Comparison of ENCODE assay signal across 16 cellular contexts in the genomic region with DNA sequence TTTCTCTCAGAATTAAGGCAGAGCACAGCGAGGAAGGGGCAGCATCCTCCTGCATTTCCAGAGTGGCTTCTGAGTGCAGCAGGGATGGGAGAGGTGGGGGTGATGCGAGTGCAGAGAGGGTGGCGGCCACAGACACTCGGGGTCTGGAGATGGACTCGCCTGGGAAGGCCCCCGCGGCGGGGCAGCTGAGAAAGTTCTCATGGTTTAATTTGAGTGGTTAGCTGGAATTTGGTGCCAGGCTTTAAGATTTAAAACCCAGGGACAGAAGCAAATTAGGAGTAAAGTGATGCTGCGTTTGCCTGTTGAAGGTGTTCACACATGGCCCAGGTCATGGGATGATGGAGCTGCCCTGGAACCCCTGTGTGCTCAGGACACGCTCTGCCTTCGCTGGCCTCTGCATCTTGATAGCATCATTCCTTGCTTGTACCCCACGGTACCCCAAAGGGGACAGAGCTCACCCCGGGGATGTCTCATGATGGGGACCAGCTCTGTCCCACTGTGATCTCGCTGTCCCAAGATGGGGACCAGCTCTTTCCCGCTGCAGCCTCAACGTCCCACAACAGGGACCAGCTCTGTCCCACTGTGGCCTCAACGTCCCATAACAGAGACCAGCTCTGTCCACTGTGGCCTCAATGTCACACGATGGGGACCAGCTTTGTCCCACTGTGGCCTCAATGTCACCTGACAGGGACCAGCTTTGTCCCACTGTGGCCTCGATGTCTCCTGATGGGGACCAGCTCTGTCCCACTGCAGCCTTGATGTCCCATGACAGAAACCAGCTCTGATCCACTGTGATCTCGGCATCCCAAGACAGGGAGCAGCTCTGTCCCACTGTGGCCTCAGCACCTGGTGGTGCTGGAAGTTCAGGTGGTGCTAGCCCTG. TPM values are rescaled to one million over a fixed set of nuclear protein-coding genes. Genes with fewer than 3 reads are reported as not detected.
DNase-seq lines count a peak whose midpoint lies in the region; ATAC-seq and TF ChIP-seq lines count a peak whose summit lies in the region.
"Had no signal": no experiment of that assay in that cellular context is flagged by ENCODE, and none has a peak within 500 bp of the region (broad histone marks: within the 10 kb centered on the region; RNA-seq: fewer than 3 reads in every experiment).

No MANE protein-coding gene starts in this region.

- peak; percentile 46 for DNase-seq in Right ventricle myocardium inferior (ENCODE audit: missing footprints)
- no peak for DNase-seq in heart right ventricle
- DNase-seq in islet precursor cell = peak; percentile 36
- DNase-seq in osteocyte (ENCODE audit: extremely low spot score, unreplicated experiment) = peak; percentile 75
- DNase-seq in vagina (ENCODE audit: extremely low spot score in 2 of 2) = peak; percentile 54 to 91
- no peak for DNase-seq in COLO668 (lab: John Stamatoyannopoulos, UW; ENCODE audit: unreplicated experiment)
- no peak for DNase-seq in DMS79 (lab: John Stamatoyannopoulos, UW)
- DNase-seq: COR-L47, NCI-H1930, NCI-H2171 treated with DMSO at 0.1 percent for 48 hours, NCI-H510A, NCI-H82 had no signal

- no peaks in the 10 kb centered on the region for H3K9me3 Mint-ChIP-seq in osteocyte (ENCODE audit: unreplicated experiment)
- H3K9me3 Mint-ChIP-seq: IgD-negative memory B cell had no signal

- H3K27ac ChIP-seq in heart right ventricle (no peak overlapping the region), vagina (no peak overlapping the region)
- H3K27ac ChIP-seq: A549, C4-2B had no signal

- TF ChIP-seq POLR2A in vagina (IDR thresholded peaks at IDR 0.05) = no peak

- H3K4me3 ChIP-seq in heart right ventricle (no peak overlapping the region), vagina (no peak overlapping the region)
- H3K4me3 ChIP-seq: A549 had no signal

- H3K4me1 ChIP-seq in heart right ventricle (no peaks in the 10 kb centered on the region), vagina (peaks cover 10% of the 10 kb centered on the region)
- H3K4me1 ChIP-seq: A549 had no signal

- H3K4me3 Mint-ChIP-seq in osteocyte (ENCODE audit: unreplicated experiment) = no peak overlapping the region
- H3K4me3 Mint-ChIP-seq: IgD-negative memory B cell had no signal

- H3K9me3 ChIP-seq in heart right ventricle = no peaks in the 10 kb centered on the region
- no peaks in the 10 kb centered on the region for H3K9me3 ChIP-seq in vagina
- H3K9me3 ChIP-seq: A549 had no signal

- H3K36me3 ChIP-seq in heart right ventricle (no peaks in the 10 kb centered on the region), vagina (no peaks in the 10 kb centered on the region)

- TF ChIP-seq CTCF in heart right ventricle (IDR thresholded peaks at IDR 0.05) (no peak), osteocyte (IDR thresholded peaks at IDR 0.05) (no peak), vagina (IDR thresholded peaks at IDR 0.05) (no peak)

- H3K27me3 ChIP-seq in heart right ventricle (peaks cover 0 to 50% (median 35%) of the 10 kb centered on the region in 7 donors), vagina (no peaks in the 10 kb centered on the region)

- no peak for ATAC-seq in Right ventricle myocardium inferior
- no peak for ATAC-seq in heart right ventricle
- no peak for ATAC-seq in SK-N-SH treated with all-trans-retinoic acid at 6 μM for 48 hours
- ATAC-seq: A549 had no signal

- peaks cover 25% of the 10 kb centered on the region for H3K27me3 Mint-ChIP-seq in osteocyte (ENCODE audit: unreplicated experiment)
- H3K27me3 Mint-ChIP-seq: IgD-negative memory B cell had no signal

- H3K4me1 Mint-ChIP-seq in osteocyte (ENCODE audit: unreplicated experiment) = peaks cover 4% of the 10 kb centered on the region

- H3K36me3 Mint-ChIP-seq in osteocyte (ENCODE audit: unreplicated experiment) = no peaks in the 10 kb centered on the region
- H3K36me3 Mint-ChIP-seq: IgD-negative memory B cell had no signal

- WGBS in heart right ventricle, 2 donors = 85 to 88% methylated on average over 20 of the region's 20 CpGs

- intact Hi-C loops in Right ventricle myocardium inferior (cut with DNase I) (no loop called here), heart right ventricle (cut with DNase I) (no loop called here), vagina (cut with DNase I) (no loop called here)

- H3K27ac Mint-ChIP-seq in osteocyte (ENCODE audit: unreplicated experiment) = no peak overlapping the region

TF ChIP-seq in SK-N-SH treated with all-trans-retinoic acid at 6 μM for 48 hours, 23 proteins besides CTCF, POLR2A, EP300 and RAD21 (continues in another document):
- no peak for TF ChIP-seq ZNF565 (CRISPR knock-in tag; conservative IDR thresholded peaks at IDR 0.05; ENCODE audit: low read depth)
- no peak for TF ChIP-seq BACH2 (CRISPR knock-in tag; IDR thresholded peaks at IDR 0.05; ENCODE audit: borderline replicate concordance)
- no peak for TF ChIP-seq POU6F1 (CRISPR knock-in tag; IDR thresholded peaks at IDR 0.05; ENCODE audit: borderline replicate concordance, low read depth)
- TF ChIP-seq CSDC2 (CRISPR knock-in tag; IDR thresholded peaks at IDR 0.05) = no peak
- TF ChIP-seq RARB (CRISPR knock-in tag; IDR thresholded peaks at IDR 0.05) = no peak
- no peak for TF ChIP-seq OSR1 (CRISPR knock-in tag; IDR thresholded peaks at IDR 0.05)
- TF ChIP-seq ARNTL (CRISPR knock-in tag; IDR thresholded peaks at IDR 0.05; ENCODE audit: borderline replicate concordance, low read depth) = no peak
- TF ChIP-seq, protein P1, sequence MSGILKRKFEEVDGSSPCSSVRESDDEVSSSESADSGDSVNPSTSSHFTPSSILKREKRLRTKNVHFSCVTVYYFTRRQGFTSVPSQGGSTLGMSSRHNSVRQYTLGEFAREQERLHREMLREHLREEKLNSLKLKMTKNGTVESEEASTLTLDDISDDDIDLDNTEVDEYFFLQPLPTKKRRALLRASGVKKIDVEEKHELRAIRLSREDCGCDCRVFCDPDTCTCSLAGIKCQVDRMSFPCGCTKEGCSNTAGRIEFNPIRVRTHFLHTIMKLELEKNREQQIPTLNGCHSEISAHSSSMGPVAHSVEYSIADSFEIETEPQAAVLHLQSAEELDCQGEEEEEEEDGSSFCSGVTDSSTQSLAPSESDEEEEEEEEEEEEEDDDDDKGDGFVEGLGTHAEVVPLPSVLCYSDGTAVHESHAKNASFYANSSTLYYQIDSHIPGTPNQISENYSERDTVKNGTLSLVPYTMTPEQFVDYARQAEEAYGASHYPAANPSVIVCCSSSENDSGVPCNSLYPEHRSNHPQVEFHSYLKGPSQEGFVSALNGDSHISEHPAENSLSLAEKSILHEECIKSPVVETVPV (CRISPR knock-in tag; IDR thresholded peaks at IDR 0.05) = no peak
- no peak for TF ChIP-seq CREB5 (CRISPR knock-in tag; IDR thresholded peaks at IDR 0.05; ENCODE audit: low read depth)
- TF ChIP-seq ZC3H10 (CRISPR knock-in tag; IDR thresholded peaks at IDR 0.05) = no peak
- TF ChIP-seq PPARA (CRISPR knock-in tag; IDR thresholded peaks at IDR 0.05; ENCODE audit: borderline replicate concordance) = no peak
- TF ChIP-seq ZFP3 (CRISPR knock-in tag; IDR thresholded peaks at IDR 0.05) = no peak
- TF ChIP-seq ZNF70 (CRISPR knock-in tag; IDR thresholded peaks at IDR 0.05) = no peak
- TF ChIP-seq TSHZ2 (CRISPR knock-in tag; IDR thresholded peaks at IDR 0.05) = no peak

RNA-seq across cellular contexts. Expression of gene TMEM18, which starts 27.5 kb away (rescaled TPM):
- total RNA-seq in Right ventricle myocardium inferior (10.6 TPM), heart right ventricle (10 to 100 TPM; 10.1 to 13.4 (median 12.2) TPM), osteocyte (28.0 and 32.8 TPM in 2 replicates), vagina (21.1 TPM)
- polyA plus RNA-seq in heart right ventricle = 10 to 100 TPM; 10.2 to 21.9 TPM

Comparison
In these comparisons a context has a peak if more than half of its experiments do, and no peak if none do; other contexts are left out.
1. DNase-seq: peak in Right ventricle myocardium inferior (single experiment), islet precursor cell (single experiment), osteocyte (single experiment) and vagina (2 of 2); none in heart right ventricle (0 of 2), COLO668 (single experiment) and DMS79 (single experiment).